8 cellular contexts compared by ENCODE assay signal in genomic region chr21:35204850-35205564, GRCh38.
DNase-seq lines count a peak whose midpoint lies in the region; ATAC-seq and TF ChIP-seq lines count a peak whose summit lies in the region.

No MANE protein-coding gene starts in this region.

- no peaks in the 10 kb centered on the region for H3K9me3 ChIP-seq in Peyer's patch
- no peaks in the 10 kb centered on the region for H3K9me3 ChIP-seq in testis

- H3K4me2 ChIP-seq in mesendoderm (ENCODE audit: low read length) = no peak overlapping the region

- intact Hi-C loops in testis (cut with DNase I; ENCODE audit: low total_unique reads) = no loop called here

- no peaks in the 10 kb centered on the region for H3K79me2 ChIP-seq in mesendoderm (ENCODE audit: control insufficient read depth, insufficient read depth, low read length)

- no peak overlapping the region for H2BK5ac ChIP-seq in mesendoderm (ENCODE audit: low read length)

- peak overlapping the region; percentile 8 for H3K4me3 ChIP-seq in GM12875 (ENCODE audit: low read depth, low read length)
- peak overlapping the region in 2 of 4 donors; percentile 1 to 24 for H3K4me3 ChIP-seq in Peyer's patch
- H3K4me3 ChIP-seq in mesendoderm (ENCODE audit: low read length) = no peak overlapping the region
- H3K4me3 ChIP-seq in testis = peak overlapping the region in 1 of 2 donors; percentile 18

- H3K9ac ChIP-seq in mesendoderm (ENCODE audit: low read length) = no peak overlapping the region

- H3K36me3 ChIP-seq in Peyer's patch (no peaks in the 10 kb centered on the region), mesendoderm (ENCODE audit: control insufficient read depth, insufficient read depth, low read length) (no peaks in the 10 kb centered on the region), testis (ENCODE audit: low read depth, missing control alignments) (no peaks in the 10 kb centered on the region)

- H3K4me1 ChIP-seq in Peyer's patch (peaks cover 0 to 6% (median 0%) of the 10 kb centered on the region in 4 donors), mesendoderm (ENCODE audit: control insufficient read depth, low read depth, low read length) (no peaks in the 10 kb centered on the region), testis (peaks cover 10% of the 10 kb centered on the region)

- no peak overlapping the region for H2AK5ac ChIP-seq in mesendoderm (ENCODE audit: low read length)

- no peak for ATAC-seq in HG02610 (IDR thresholded peaks at IDR 0.05; ENCODE audit: unreplicated experiment)
- no peak for ATAC-seq in HG02678 (IDR thresholded peaks at IDR 0.05; ENCODE audit: unreplicated experiment)

- H3K27me3 ChIP-seq in Peyer's patch = no peaks in the 10 kb centered on the region
- H3K27me3 ChIP-seq in mesendoderm (ENCODE audit: insufficient read depth, low read length, poor library complexity) = no peaks in the 10 kb centered on the region
- H3K27me3 ChIP-seq in testis = no peaks in the 10 kb centered on the region

- DNase-seq in Peyer's patch (peak in 2 of 3 donors; percentile 27 to 52), mesendoderm (peak; percentile 37), testis (peak; percentile 75), NCI-H524 treated with DMSO at 0.1 percent for 48 hours (lab: John Stamatoyannopoulos, UW) (no peak)

- no peak overlapping the region for H2BK15ac ChIP-seq in mesendoderm (replicated peaks; ENCODE audit: low read depth)

- H3K79me1 ChIP-seq in mesendoderm (ENCODE audit: low read length) = no peaks in the 10 kb centered on the region

- no CpG with 5 or more reads among the region's 20 CpGs for WGBS in mesendoderm (ENCODE audit: extremely low coverage, insufficient coverage, low lambda C conversion rate)
- 17 to 22% methylated on average over 20 of the region's 20 CpGs for WGBS in testis, 2 donors

- peak overlapping the region; percentile 42 for H3K18ac ChIP-seq in mesendoderm (ENCODE audit: low read length)

- no peak for TF ChIP-seq CTCF in GM12875 (IDR thresholded peaks at IDR 0.05; ENCODE audit: borderline replicate concordance, insufficient read depth, low read depth, low read length)
- TF ChIP-seq CTCF in Peyer's patch (IDR thresholded peaks at IDR 0.05) = no peak
- no peak for TF ChIP-seq CTCF in testis (IDR thresholded peaks at IDR 0.05)

- H3K4ac ChIP-seq in mesendoderm (ENCODE audit: low read depth, low read length) = no peak overlapping the region

- H3K27ac ChIP-seq in Peyer's patch (peak overlapping the region; percentile 23 to 68 (median 55)), cingulate gyrus (ENCODE audit: low read depth, low read length) (peak overlapping the region; percentile 67), mesendoderm (ENCODE audit: low read depth, low read length) (no peak overlapping the region), testis (peak overlapping the region; percentile 4 to 42)

- no peak overlapping the region for H3K56ac ChIP-seq in mesendoderm (ENCODE audit: low read length)

- no peak overlapping the region for H3K23ac ChIP-seq in mesendoderm (ENCODE audit: low read length)

- no peak overlapping the region for H4K8ac ChIP-seq in mesendoderm (ENCODE audit: low read depth, low read length)

- no peak overlapping the region for H4K5ac ChIP-seq in mesendoderm (ENCODE audit: low read length)

- TF ChIP-seq POLR2A in Peyer's patch (IDR thresholded peaks at IDR 0.05) (no peak), testis (IDR thresholded peaks at IDR 0.05) (no peak)

- H2BK120ac ChIP-seq in mesendoderm (ENCODE audit: low read depth, low read length) = peak overlapping the region; percentile 31
